ENCODE assay signal across 1 cellular context in the genomic region with DNA sequence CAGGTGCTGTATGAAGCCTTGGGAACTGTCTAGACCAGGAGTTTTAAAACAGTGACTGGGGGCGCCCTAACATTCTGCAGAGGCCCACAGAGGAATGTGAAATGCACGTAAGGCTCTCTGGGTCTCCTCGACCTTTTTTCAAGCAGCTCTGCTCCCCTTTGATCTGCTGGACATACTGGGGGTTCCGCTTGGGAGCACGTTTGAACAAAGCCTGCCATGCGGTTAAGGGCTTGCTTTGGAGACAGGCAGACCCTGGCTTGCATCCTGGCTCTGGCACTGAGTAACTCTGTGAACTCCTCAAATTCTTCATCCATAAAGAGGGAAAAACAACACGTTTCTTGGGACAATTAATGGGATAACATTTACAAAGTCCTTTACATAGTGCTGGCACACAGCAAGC.
TF ChIP-seq lines count a peak whose summit lies in the region.

No MANE protein-coding gene starts in this region.

TF ChIP-seq in H1, 55 proteins besides CTCF, POLR2A, EP300 and RAD21 (continued from another document):
- TF ChIP-seq, protein P1, sequence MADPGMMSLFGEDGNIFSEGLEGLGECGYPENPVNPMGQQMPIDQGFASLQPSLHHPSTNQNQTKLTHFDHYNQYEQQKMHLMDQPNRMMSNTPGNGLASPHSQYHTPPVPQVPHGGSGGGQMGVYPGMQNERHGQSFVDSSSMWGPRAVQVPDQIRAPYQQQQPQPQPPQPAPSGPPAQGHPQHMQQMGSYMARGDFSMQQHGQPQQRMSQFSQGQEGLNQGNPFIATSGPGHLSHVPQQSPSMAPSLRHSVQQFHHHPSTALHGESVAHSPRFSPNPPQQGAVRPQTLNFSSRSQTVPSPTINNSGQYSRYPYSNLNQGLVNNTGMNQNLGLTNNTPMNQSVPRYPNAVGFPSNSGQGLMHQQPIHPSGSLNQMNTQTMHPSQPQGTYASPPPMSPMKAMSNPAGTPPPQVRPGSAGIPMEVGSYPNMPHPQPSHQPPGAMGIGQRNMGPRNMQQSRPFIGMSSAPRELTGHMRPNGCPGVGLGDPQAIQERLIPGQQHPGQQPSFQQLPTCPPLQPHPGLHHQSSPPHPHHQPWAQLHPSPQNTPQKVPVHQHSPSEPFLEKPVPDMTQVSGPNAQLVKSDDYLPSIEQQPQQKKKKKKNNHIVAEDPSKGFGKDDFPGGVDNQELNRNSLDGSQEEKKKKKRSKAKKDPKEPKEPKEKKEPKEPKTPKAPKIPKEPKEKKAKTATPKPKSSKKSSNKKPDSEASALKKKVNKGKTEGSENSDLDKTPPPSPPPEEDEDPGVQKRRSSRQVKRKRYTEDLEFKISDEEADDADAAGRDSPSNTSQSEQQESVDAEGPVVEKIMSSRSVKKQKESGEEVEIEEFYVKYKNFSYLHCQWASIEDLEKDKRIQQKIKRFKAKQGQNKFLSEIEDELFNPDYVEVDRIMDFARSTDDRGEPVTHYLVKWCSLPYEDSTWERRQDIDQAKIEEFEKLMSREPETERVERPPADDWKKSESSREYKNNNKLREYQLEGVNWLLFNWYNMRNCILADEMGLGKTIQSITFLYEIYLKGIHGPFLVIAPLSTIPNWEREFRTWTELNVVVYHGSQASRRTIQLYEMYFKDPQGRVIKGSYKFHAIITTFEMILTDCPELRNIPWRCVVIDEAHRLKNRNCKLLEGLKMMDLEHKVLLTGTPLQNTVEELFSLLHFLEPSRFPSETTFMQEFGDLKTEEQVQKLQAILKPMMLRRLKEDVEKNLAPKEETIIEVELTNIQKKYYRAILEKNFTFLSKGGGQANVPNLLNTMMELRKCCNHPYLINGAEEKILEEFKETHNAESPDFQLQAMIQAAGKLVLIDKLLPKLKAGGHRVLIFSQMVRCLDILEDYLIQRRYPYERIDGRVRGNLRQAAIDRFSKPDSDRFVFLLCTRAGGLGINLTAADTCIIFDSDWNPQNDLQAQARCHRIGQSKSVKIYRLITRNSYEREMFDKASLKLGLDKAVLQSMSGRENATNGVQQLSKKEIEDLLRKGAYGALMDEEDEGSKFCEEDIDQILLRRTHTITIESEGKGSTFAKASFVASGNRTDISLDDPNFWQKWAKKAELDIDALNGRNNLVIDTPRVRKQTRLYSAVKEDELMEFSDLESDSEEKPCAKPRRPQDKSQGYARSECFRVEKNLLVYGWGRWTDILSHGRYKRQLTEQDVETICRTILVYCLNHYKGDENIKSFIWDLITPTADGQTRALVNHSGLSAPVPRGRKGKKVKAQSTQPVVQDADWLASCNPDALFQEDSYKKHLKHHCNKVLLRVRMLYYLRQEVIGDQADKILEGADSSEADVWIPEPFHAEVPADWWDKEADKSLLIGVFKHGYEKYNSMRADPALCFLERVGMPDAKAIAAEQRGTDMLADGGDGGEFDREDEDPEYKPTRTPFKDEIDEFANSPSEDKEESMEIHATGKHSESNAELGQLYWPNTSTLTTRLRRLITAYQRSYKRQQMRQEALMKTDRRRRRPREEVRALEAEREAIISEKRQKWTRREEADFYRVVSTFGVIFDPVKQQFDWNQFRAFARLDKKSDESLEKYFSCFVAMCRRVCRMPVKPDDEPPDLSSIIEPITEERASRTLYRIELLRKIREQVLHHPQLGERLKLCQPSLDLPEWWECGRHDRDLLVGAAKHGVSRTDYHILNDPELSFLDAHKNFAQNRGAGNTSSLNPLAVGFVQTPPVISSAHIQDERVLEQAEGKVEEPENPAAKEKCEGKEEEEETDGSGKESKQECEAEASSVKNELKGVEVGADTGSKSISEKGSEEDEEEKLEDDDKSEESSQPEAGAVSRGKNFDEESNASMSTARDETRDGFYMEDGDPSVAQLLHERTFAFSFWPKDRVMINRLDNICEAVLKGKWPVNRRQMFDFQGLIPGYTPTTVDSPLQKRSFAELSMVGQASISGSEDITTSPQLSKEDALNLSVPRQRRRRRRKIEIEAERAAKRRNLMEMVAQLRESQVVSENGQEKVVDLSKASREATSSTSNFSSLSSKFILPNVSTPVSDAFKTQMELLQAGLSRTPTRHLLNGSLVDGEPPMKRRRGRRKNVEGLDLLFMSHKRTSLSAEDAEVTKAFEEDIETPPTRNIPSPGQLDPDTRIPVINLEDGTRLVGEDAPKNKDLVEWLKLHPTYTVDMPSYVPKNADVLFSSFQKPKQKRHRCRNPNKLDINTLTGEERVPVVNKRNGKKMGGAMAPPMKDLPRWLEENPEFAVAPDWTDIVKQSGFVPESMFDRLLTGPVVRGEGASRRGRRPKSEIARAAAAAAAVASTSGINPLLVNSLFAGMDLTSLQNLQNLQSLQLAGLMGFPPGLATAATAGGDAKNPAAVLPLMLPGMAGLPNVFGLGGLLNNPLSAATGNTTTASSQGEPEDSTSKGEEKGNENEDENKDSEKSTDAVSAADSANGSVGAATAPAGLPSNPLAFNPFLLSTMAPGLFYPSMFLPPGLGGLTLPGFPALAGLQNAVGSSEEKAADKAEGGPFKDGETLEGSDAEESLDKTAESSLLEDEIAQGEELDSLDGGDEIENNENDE (IDR thresholded peaks at IDR 0.05; ENCODE audit: insufficient replicate concordance, low read length) = no peak
- TF ChIP-seq, protein P2, sequence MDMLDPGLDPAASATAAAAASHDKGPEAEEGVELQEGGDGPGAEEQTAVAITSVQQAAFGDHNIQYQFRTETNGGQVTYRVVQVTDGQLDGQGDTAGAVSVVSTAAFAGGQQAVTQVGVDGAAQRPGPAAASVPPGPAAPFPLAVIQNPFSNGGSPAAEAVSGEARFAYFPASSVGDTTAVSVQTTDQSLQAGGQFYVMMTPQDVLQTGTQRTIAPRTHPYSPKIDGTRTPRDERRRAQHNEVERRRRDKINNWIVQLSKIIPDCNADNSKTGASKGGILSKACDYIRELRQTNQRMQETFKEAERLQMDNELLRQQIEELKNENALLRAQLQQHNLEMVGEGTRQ (IDR thresholded peaks at IDR 0.05; ENCODE audit: low read length) = no peak
- no peak for TF ChIP-seq KDM5A (IDR thresholded peaks at IDR 0.05; ENCODE audit: low read length)
- no peak for TF ChIP-seq RXRA (IDR thresholded peaks at IDR 0.05; ENCODE audit: insufficient read depth, low read depth, low read length)
- no peak for TF ChIP-seq RFX5 (IDR thresholded peaks at IDR 0.05; ENCODE audit: borderline replicate concordance, low read depth, low read length)
- no peak for TF ChIP-seq HDAC2 (IDR thresholded peaks at IDR 0.05; ENCODE audit: borderline replicate concordance in 1 of 2, low read depth in 2 of 2, low read length in 2 of 2)
- TF ChIP-seq, protein P3, sequence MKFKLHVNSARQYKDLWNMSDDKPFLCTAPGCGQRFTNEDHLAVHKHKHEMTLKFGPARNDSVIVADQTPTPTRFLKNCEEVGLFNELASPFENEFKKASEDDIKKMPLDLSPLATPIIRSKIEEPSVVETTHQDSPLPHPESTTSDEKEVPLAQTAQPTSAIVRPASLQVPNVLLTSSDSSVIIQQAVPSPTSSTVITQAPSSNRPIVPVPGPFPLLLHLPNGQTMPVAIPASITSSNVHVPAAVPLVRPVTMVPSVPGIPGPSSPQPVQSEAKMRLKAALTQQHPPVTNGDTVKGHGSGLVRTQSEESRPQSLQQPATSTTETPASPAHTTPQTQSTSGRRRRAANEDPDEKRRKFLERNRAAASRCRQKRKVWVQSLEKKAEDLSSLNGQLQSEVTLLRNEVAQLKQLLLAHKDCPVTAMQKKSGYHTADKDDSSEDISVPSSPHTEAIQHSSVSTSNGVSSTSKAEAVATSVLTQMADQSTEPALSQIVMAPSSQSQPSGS (IDR thresholded peaks at IDR 0.05; ENCODE audit: low read length) = no peak
- TF ChIP-seq RNF2 (IDR thresholded peaks at IDR 0.05; ENCODE audit: borderline replicate concordance, low read depth, low read length, missing control alignments, poor library complexity, severe bottlenecking) = no peak
- no peak for TF ChIP-seq TAF7 (optimal IDR thresholded peaks at IDR 0.05; ENCODE audit: borderline replicate concordance, low read depth, low read length)
- no peak for TF ChIP-seq POU5F1 (IDR thresholded peaks at IDR 0.05; ENCODE audit: low read depth, low read length)
- no peak for TF ChIP-seq CTBP2 (IDR thresholded peaks at IDR 0.05; ENCODE audit: borderline replicate concordance, insufficient read depth, insufficient read length, low read length)
- TF ChIP-seq CBX5 (IDR thresholded peaks at IDR 0.05; ENCODE audit: low read depth, low read length) = no peak
- no peak for TF ChIP-seq BRCA1 (IDR thresholded peaks at IDR 0.05; ENCODE audit: low read depth, low read length)
- TF ChIP-seq POLR2AphosphoS5 (IDR thresholded peaks at IDR 0.05; ENCODE audit: low read depth, low read length) = no peak
- TF ChIP-seq ASH2L (IDR thresholded peaks at IDR 0.05; ENCODE audit: low read length) = no peak
